ENCODE assay signal across 20 cellular contexts in the genomic region with DNA sequence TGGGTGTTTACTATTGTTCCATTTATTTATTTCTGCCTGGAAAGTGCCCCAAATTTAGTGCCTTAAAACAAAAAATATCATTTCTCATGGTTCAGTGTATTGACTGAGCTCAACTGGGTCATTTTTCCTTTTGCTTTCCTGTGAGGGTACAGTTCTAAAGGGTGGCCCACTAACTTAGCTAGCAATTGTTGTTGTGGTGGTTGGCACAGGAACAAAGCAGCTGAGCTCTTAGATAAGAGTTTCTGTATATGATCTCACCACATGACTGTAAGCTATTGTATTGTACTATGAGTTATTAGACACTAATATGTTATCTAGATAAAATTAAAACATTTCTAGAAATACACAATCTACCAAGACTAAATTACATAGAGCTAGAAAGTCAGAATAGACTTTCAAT.
DNase-seq lines count a peak whose midpoint lies in the region; ATAC-seq and TF ChIP-seq lines count a peak whose summit lies in the region.
"Had no signal": no experiment of that assay in that cellular context is flagged by ENCODE, and none has a peak within 500 bp of the region (broad histone marks: within the 10 kb centered on the region; RNA-seq: fewer than 3 reads in every experiment).

No MANE protein-coding gene starts in this region.

- no peak for ATAC-seq in HG03378 (IDR thresholded peaks at IDR 0.05; ENCODE audit: unreplicated experiment)
- ATAC-seq: GM12878, K562, Right ventricle myocardium inferior had no signal

- H3K27me3 ChIP-seq in ACC112 (ENCODE audit: insufficient read depth, low read length) (no peaks in the 10 kb centered on the region), brain microvascular endothelial cell (replicated peaks) (no peaks in the 10 kb centered on the region)
- H3K27me3 ChIP-seq: BE2C had no signal

- H3K36me3 ChIP-seq in ACC112 (ENCODE audit: insufficient read depth, low read length) (no peaks in the 10 kb centered on the region), brain microvascular endothelial cell (replicated peaks) (no peaks in the 10 kb centered on the region)
- H3K36me3 ChIP-seq: BE2C had no signal

- in situ Hi-C loops in brain microvascular endothelial cell (cut with HindIII; ENCODE audit: low pct_ligation_motif_present, low sequenced_read_pairs), result no loop called here

- TF ChIP-seq CTCF in brain microvascular endothelial cell (IDR thresholded peaks at IDR 0.05; ENCODE audit: low read depth, low read length, missing control alignments), result no peak

- H3K4me1 ChIP-seq in ACC112 (ENCODE audit: control insufficient read depth, insufficient read depth, low read length, unreplicated experiment), result no peaks in the 10 kb centered on the region
- H3K4me1 ChIP-seq: BE2C had no signal

- H2AFZ ChIP-seq in ACC112 (ENCODE audit: low read length, unreplicated experiment), result peak overlapping the region; percentile 12

- H3K4me3 ChIP-seq in ACC112 (ENCODE audit: low read depth, low read length) (no peak overlapping the region), brain microvascular endothelial cell (ENCODE audit: low read depth, low read length) (no peak overlapping the region)
- H3K4me3 ChIP-seq: GM12878, K562 had no signal

- no peaks in the 10 kb centered on the region for H3K79me2 ChIP-seq in ACC112 (ENCODE audit: control insufficient read depth, insufficient read depth, low read length, unreplicated experiment)

- H3K27ac ChIP-seq in ACC112 (ENCODE audit: low read depth, low read length) (no peak overlapping the region), brain microvascular endothelial cell (no peak overlapping the region)

- DNase-seq in LHCN-M2 (ENCODE audit: low read depth) (peak; percentile 26), brain microvascular endothelial cell (peak; percentile 25), glomerular endothelial cell (ENCODE audit: extremely low read depth, low read depth, low spot score) (peak; percentile 75), NCI-H2196 (lab: John Stamatoyannopoulos, UW; ENCODE audit: unreplicated experiment) (no peak), NCI-H1694 (lab: John Stamatoyannopoulos, UW) (no peak), anterior cingulate cortex (lab: John Stamatoyannopoulos, UW) (no peak)
- DNase-seq: BE2C; CD4-positive, CD25-positive, alpha-beta regulatory T cell; COR-L47; DMS 273 treated with DMSO at 0.1 percent for 48 hours; EL; HCEC 1CT; NCI-H187 treated with DMSO at 0.1 percent for 48 hours; NCI-H446; NCI-H526 treated with DMSO at 0.1 percent for 48 hours had no signal

Comparison
In these comparisons a context has a peak if more than half of its experiments do, and no peak if none do; other contexts are left out.
1. DNase-seq: peak in LHCN-M2 (single experiment), brain microvascular endothelial cell (single experiment) and glomerular endothelial cell (single experiment); none in NCI-H2196 (single experiment), NCI-H1694 (single experiment) and anterior cingulate cortex (0 of 58).